Comparison of ENCODE assay signal across 1 cellular context in genomic region chr4:169757575-169758184, GRCh38.
TF ChIP-seq lines count a peak whose summit lies in the region.

TSS of gene HPF1 (minus strand) at chr4:169757944. CDS start at chr4:169757877, 67 bp downstream.

TF ChIP-seq in K562, 482 proteins besides CTCF, POLR2A, EP300 and RAD21 (continued from another document and continues in another):
- TF ChIP-seq, protein P1, sequence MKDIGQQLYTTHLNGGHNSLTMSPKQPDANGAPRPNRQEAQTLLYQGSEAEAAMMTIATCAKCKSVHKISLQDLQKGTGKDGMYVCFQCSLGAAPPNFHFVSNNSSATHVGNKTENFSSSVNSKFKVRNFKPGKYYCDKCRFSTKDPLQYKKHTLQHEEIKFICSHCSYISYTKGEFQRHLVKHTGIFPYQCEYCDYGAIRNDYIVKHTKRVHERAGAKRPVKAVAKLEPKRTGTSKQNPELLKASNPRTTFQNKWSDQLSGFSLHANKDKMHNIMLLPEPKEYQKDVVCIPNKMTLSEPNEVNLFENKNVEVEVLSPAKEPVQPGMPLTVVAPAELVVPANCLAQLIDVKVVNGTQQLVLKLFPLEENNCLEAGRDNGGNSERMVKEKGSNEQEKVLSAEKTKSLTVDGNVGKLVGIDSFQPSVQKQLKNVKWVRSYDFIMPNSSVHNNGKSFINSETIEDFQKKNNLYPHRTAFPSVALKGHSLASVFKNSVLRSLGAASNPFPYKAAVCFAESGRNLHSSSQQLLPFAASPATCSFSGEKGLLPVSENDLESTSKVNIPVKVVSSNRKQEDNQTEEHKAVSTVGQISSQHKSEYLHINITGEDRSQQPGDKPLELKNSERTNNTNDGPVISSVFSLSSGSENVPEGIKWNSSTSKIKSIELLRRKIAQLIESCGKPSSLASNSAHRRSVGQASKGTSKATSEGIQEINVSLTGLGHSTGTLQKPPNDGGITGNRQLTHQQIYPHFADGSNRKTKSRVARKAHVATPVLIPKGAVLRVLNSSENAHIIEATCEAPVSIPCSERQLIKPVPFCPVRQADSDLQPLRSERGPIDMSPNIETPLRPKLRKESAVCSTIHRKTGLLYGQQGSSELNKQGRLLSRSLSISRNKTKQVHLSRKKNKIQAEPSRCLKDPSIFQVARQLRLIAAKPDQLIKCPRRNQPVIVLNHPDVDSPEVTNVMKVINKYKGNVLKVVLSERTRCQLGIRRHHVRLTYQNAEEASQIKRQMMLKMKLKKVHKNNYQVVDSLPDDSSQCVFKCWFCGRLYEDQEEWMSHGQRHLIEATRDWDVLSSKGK (CRISPR knock-in tag; IDR thresholded peaks at IDR 0.05) = no peak
- TF ChIP-seq HNRNPUL1 (IDR thresholded peaks at IDR 0.05; ENCODE audit: low read length) (no peak), POLR2G (IDR thresholded peaks at IDR 0.05; ENCODE audit: low read depth, low read length) (peak; percentile 93), ZBED1 (IDR thresholded peaks at IDR 0.05) (no peak), MCM2 (IDR thresholded peaks at IDR 0.05; ENCODE audit: low read depth) (no peak), PHF8 (IDR thresholded peaks at IDR 0.05; ENCODE audit: borderline replicate concordance, low read length) (peak; percentile 90), NR1H2 (CRISPR knock-in tag; IDR thresholded peaks at IDR 0.05) (no peak), RBBP5 (IDR thresholded peaks at IDR 0.05; ENCODE audit: borderline replicate concordance, insufficient read depth, low read length, poor library complexity, severe bottlenecking) (peak; percentile 89), CEBPZ (IDR thresholded peaks at IDR 0.05; ENCODE audit: borderline replicate concordance, low read depth, low read length) (no peak), MYC (IDR thresholded peaks at IDR 0.05; ENCODE audit: low read depth, low read length) (peak; percentile 51), MYC (CRISPR knock-in tag; IDR thresholded peaks at IDR 0.05; ENCODE audit: borderline replicate concordance, low read depth) (no peak), BHLHE40 (IDR thresholded peaks at IDR 0.05; ENCODE audit: low read length) (peak; percentile 100), BMI1 (IDR thresholded peaks at IDR 0.05; ENCODE audit: low read length) (no peak), DDX20 (tag; IDR thresholded peaks at IDR 0.05; ENCODE audit: low read depth) (no peak), NFE2 (IDR thresholded peaks at IDR 0.05; ENCODE audit: low read depth) (no peak), ZNF174 (CRISPR knock-in tag; IDR thresholded peaks at IDR 0.05) (no peak), HDAC3 (IDR thresholded peaks at IDR 0.05; ENCODE audit: borderline replicate concordance, partially characterized antibody) (no peak), ZNF407 (IDR thresholded peaks at IDR 0.05; ENCODE audit: low read depth) (no peak), ZNF133 (CRISPR knock-in tag; IDR thresholded peaks at IDR 0.05) (no peak), ELF2 (CRISPR knock-in tag; IDR thresholded peaks at IDR 0.05) (peak; percentile 63; the same call in 1 of the 2 replicates), FOXA1 (IDR thresholded peaks at IDR 0.05; ENCODE audit: borderline replicate concordance) (no peak), CBX8 (IDR thresholded peaks at IDR 0.05; ENCODE audit: borderline replicate concordance, extremely low read depth, low read depth, low read length, poor library complexity, severe bottlenecking) (no peak), ESRRA (IDR thresholded peaks at IDR 0.05; ENCODE audit: borderline replicate concordance, low read depth) (no peak; the same call in 1 of the 2 replicates), RBFOX2 (IDR thresholded peaks at IDR 0.05; ENCODE audit: low read depth, low read length) (peak; percentile 86), GABPB2 (CRISPR knock-in tag; conservative IDR thresholded peaks at IDR 0.05) (no peak), RHOXF2B (CRISPR knock-in tag; conservative IDR thresholded peaks at IDR 0.05) (no peak), DMBX1 (CRISPR knock-in tag; IDR thresholded peaks at IDR 0.05; ENCODE audit: borderline replicate concordance) (no peak), CREB1 (IDR thresholded peaks at IDR 0.05) (peak; percentile 79), CREB1 (CRISPR knock-in tag; IDR thresholded peaks at IDR 0.05) (peak; percentile 32; the same call in 1 of the 2 replicates), EHMT2 (IDR thresholded peaks at IDR 0.05) (no peak), SMAD3 (CRISPR knock-in tag; conservative IDR thresholded peaks at IDR 0.05) (no peak), RAD51 (IDR thresholded peaks at IDR 0.05; ENCODE audit: borderline replicate concordance, low read depth) (no peak), ZNF224 (CRISPR knock-in tag; IDR thresholded peaks at IDR 0.05) (no peak), ZNF232 (CRISPR knock-in tag; IDR thresholded peaks at IDR 0.05) (no peak), BRD9 (IDR thresholded peaks at IDR 0.05; ENCODE audit: low read depth, partially characterized antibody) (no peak)
- TF ChIP-seq, protein P2, sequence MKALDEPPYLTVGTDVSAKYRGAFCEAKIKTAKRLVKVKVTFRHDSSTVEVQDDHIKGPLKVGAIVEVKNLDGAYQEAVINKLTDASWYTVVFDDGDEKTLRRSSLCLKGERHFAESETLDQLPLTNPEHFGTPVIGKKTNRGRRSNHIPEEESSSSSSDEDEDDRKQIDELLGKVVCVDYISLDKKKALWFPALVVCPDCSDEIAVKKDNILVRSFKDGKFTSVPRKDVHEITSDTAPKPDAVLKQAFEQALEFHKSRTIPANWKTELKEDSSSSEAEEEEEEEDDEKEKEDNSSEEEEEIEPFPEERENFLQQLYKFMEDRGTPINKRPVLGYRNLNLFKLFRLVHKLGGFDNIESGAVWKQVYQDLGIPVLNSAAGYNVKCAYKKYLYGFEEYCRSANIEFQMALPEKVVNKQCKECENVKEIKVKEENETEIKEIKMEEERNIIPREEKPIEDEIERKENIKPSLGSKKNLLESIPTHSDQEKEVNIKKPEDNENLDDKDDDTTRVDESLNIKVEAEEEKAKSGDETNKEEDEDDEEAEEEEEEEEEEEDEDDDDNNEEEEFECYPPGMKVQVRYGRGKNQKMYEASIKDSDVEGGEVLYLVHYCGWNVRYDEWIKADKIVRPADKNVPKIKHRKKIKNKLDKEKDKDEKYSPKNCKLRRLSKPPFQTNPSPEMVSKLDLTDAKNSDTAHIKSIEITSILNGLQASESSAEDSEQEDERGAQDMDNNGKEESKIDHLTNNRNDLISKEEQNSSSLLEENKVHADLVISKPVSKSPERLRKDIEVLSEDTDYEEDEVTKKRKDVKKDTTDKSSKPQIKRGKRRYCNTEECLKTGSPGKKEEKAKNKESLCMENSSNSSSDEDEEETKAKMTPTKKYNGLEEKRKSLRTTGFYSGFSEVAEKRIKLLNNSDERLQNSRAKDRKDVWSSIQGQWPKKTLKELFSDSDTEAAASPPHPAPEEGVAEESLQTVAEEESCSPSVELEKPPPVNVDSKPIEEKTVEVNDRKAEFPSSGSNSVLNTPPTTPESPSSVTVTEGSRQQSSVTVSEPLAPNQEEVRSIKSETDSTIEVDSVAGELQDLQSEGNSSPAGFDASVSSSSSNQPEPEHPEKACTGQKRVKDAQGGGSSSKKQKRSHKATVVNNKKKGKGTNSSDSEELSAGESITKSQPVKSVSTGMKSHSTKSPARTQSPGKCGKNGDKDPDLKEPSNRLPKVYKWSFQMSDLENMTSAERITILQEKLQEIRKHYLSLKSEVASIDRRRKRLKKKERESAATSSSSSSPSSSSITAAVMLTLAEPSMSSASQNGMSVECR (CRISPR knock-in tag; IDR thresholded peaks at IDR 0.05) = 0 out of 2 replicates have a peak, but pooled peaks have one; percentile 4
- TF ChIP-seq, protein P3, sequence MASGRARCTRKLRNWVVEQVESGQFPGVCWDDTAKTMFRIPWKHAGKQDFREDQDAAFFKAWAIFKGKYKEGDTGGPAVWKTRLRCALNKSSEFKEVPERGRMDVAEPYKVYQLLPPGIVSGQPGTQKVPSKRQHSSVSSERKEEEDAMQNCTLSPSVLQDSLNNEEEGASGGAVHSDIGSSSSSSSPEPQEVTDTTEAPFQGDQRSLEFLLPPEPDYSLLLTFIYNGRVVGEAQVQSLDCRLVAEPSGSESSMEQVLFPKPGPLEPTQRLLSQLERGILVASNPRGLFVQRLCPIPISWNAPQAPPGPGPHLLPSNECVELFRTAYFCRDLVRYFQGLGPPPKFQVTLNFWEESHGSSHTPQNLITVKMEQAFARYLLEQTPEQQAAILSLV (tag; IDR thresholded peaks at IDR 0.05) = no peak
- TF ChIP-seq, protein P4, sequence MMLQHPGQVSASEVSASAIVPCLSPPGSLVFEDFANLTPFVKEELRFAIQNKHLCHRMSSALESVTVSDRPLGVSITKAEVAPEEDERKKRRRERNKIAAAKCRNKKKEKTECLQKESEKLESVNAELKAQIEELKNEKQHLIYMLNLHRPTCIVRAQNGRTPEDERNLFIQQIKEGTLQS (IDR thresholded peaks at IDR 0.05) = no peak
- TF ChIP-seq, protein P4 (CRISPR knock-in tag; conservative IDR thresholded peaks at IDR 0.05) = no peak
